ENCODE assay signal across 9 cellular contexts in genomic region chr5:9555961-9556360, GRCh38. TPM values are rescaled to one million over a fixed set of nuclear protein-coding genes. Genes with fewer than 3 reads are reported as not detected.
"Had no signal": no experiment of that assay in that cellular context is flagged by ENCODE, and none has a peak within 500 bp of the region (broad histone marks: within the 10 kb centered on the region; RNA-seq: fewer than 3 reads in every experiment).

No MANE protein-coding gene starts in this region.

- H3K4me2 ChIP-seq: KMS-11 had no signal

- H3K4me3 Mint-ChIP-seq: IgD-negative memory B cell had no signal

- DNase-seq: IMR-90, KBM-7, KG1 had no signal

- ATAC-seq: HepG2, K562 had no signal

- H3K4me3 ChIP-seq: K562 had no signal

- H3K27ac ChIP-seq: HL-60, KMS-11 had no signal

- FAIRE-seq: HepG2, K562 had no signal

- H3K9ac ChIP-seq: KMS-11 had no signal

- H3K27ac Mint-ChIP-seq: IgD-negative memory B cell had no signal

- H3K27me3 Mint-ChIP-seq: IgD-negative memory B cell had no signal

RNA-seq across cellular contexts. Expression of gene SEMA5A, which starts 10.1 kb away (rescaled TPM):
- total RNA-seq: HepG2, HT-29 had no signal
- polyA plus RNA-seq: IgD-negative memory B cell, K562 had no signal
